Comparison of ENCODE assay signal across 8 cellular contexts in genomic region chr20:18506744-18507143, GRCh38. TPM values are rescaled to one million over a fixed set of nuclear protein-coding genes. Genes with fewer than 3 reads are reported as not detected.
DNase-seq lines count a peak whose midpoint lies in the region; FAIRE-seq and TF ChIP-seq lines count a peak whose summit lies in the region.

No MANE protein-coding gene starts in this region.

- peak overlapping the region; percentile 100 for H3K27ac Mint-ChIP-seq in progenitor cell of endocrine pancreas

- H3K36me3 ChIP-seq in endothelial cell of umbilical vein (ENCODE audit: control insufficient read depth in 2 of 2, extremely low read depth in 1 of 2, insufficient read depth in 2 of 2, low read length in 2 of 2), result peaks cover 2 to 9% of the 10 kb centered on the region in 2 experiments

- H3K79me2 ChIP-seq in endothelial cell of umbilical vein (ENCODE audit: control insufficient read depth, insufficient read depth, low read length), result peaks cover 19% of the 10 kb centered on the region

- H3K9me3 ChIP-seq in endothelial cell of umbilical vein (replicated peaks; ENCODE audit: control insufficient read depth, insufficient read depth, low read length), result no peaks in the 10 kb centered on the region

- no peak for TF ChIP-seq CTCF in endothelial cell of umbilical vein (IDR thresholded peaks at IDR 0.05; ENCODE audit: extremely low read depth in 1 of 2, insufficient read depth in 1 of 2, low read depth in 1 of 2, low read length in 2 of 2)
- no peak for TF ChIP-seq CTCF in progenitor cell of endocrine pancreas (IDR thresholded peaks at IDR 0.05; ENCODE audit: unreplicated experiment)

- H3K9ac ChIP-seq in endothelial cell of umbilical vein (replicated peaks; ENCODE audit: extremely low read depth, insufficient read depth, low read length), result peak overlapping the region; percentile 79

- H4K20me1 ChIP-seq in endothelial cell of umbilical vein (replicated peaks; ENCODE audit: control insufficient read depth, extremely low read depth, insufficient read depth, low read length), result no peaks in the 10 kb centered on the region

- H2AFZ ChIP-seq in endothelial cell of umbilical vein (ENCODE audit: low read depth, low read length), result peak overlapping the region; percentile 64

- peaks cover 0 to 5% of the 10 kb centered on the region in 2 experiments for H3K27me3 ChIP-seq in endothelial cell of umbilical vein (ENCODE audit: control insufficient read depth in 2 of 2, insufficient read depth in 2 of 2, low read length in 2 of 2)

- intact Hi-C loops in endothelial cell of umbilical vein (cut with micrococcal nuclease), result loop anchor here (1.0 to 2.0 kb wide), 7 partner anchors 9 to 218 kb away; partner anchors contain the start of genes DTD1, DZANK1, POLR3F and RBBP9

- peaks cover 7% of the 10 kb centered on the region for H3K27me3 Mint-ChIP-seq in progenitor cell of endocrine pancreas

- FAIRE-seq in endothelial cell of umbilical vein (lab: Jason Lieb, UNC), result no peak

- H3K4me3 ChIP-seq in endothelial cell of umbilical vein (replicated peaks in 1 of 3; ENCODE audit: insufficient read depth in 1 of 3, low read depth in 1 of 3, low read length in 3 of 3), result peak overlapping the region; percentile 14 to 94 (median 75)

- CTCF ChIA-PET in endothelial cell of umbilical vein (lab: Charles Lee), result interaction anchor here (1.2 to 2.0 kb wide), 5 partner anchors 10 to 82 kb away, joined by 3 to 6 read pairs (median 3); partner anchors contain the start of genes DZANK1, POLR3F, RBBP9 and SMIM26

- H3K4me1 ChIP-seq in endothelial cell of umbilical vein (ENCODE audit: control insufficient read depth, extremely low read depth, insufficient read depth, low read length), result peaks cover 9% of the 10 kb centered on the region

- POLR2A ChIA-PET in endothelial cell of umbilical vein (lab: Charles Lee), result interaction anchor here (1.2 to 2.0 kb wide), 3 partner anchors 10 to 40 kb away, joined by 3 to 13 read pairs (median 8); partner anchors contain the start of genes DZANK1, POLR3F and RBBP9

- no peaks in the 10 kb centered on the region for H3K9me1 ChIP-seq in endothelial cell of umbilical vein (replicated peaks; ENCODE audit: control insufficient read depth, extremely low read depth, insufficient read depth, low read length)

- H3K36me3 Mint-ChIP-seq in progenitor cell of endocrine pancreas (ENCODE audit: insufficient read depth), result peaks cover 12% of the 10 kb centered on the region

- peak overlapping the region; percentile 100 for H3K4me3 Mint-ChIP-seq in progenitor cell of endocrine pancreas (ENCODE audit: low read depth)

- no peak for TF ChIP-seq POLR2A in endothelial cell of umbilical vein (IDR thresholded peaks at IDR 0.05; ENCODE audit: low read depth, low read length)

- H3K4me2 ChIP-seq in endothelial cell of umbilical vein (ENCODE audit: insufficient read depth, low read length), result peak overlapping the region; percentile 94

- TSS peak; percentile 89 for BruUV-seq in endothelial cell of umbilical vein (replicated peaks; lab: Mats Ljungman, UMichigan)

- peak; percentile 42 for DNase-seq in DMS79 (lab: John Stamatoyannopoulos, UW)
- DNase-seq in DMS79 treated with DMSO at 0.1 percent for 48 hours (lab: John Stamatoyannopoulos, UW), result no peak
- DNase-seq in SW480 (ENCODE audit: low spot score), result peak; percentile 38
- no peak for DNase-seq in endothelial cell of umbilical vein (ENCODE audit: low read depth, low spot score)
- no peak for DNase-seq in progenitor cell of endocrine pancreas (ENCODE audit: low spot score, unreplicated experiment)
- DNase-seq in AML-193 (lab: John Stamatoyannopoulos, UW), result no peak
- no peak for DNase-seq in HPDE6-E6E7 (ENCODE audit: extremely low spot score)
- no peak for DNase-seq in medulla oblongata (ENCODE audit: extremely low spot score)

- H3K27ac ChIP-seq in endothelial cell of umbilical vein (ENCODE audit: insufficient read depth, low read depth, low read length), result peak overlapping the region; percentile 82

- peaks cover 19% of the 10 kb centered on the region for H3K4me1 Mint-ChIP-seq in progenitor cell of endocrine pancreas (ENCODE audit: low read depth)

- dilution Hi-C loops in endothelial cell of umbilical vein (cut with MboI; ENCODE audit: extremely low pct_ligation_motif_present, low sequenced_read_pairs), result no loop called here

- H3K9me3 Mint-ChIP-seq in progenitor cell of endocrine pancreas (ENCODE audit: low read depth), result no peaks in the 10 kb centered on the region

TF ChIP-seq in endothelial cell of umbilical vein, 7 proteins besides CTCF, POLR2A, EP300 and RAD21:
- no peak for TF ChIP-seq EZH2 (IDR thresholded peaks at IDR 0.05; ENCODE audit: borderline replicate concordance, low read depth, low read length, severe bottlenecking)
- no peak for TF ChIP-seq MAX (IDR thresholded peaks at IDR 0.05; ENCODE audit: insufficient read depth, insufficient read length)
- TF ChIP-seq GATA2 (IDR thresholded peaks at IDR 0.05; ENCODE audit: insufficient read depth, insufficient read length, low read depth, low read length), result no peak
- no peak for TF ChIP-seq POLR2AphosphoS5 (IDR thresholded peaks at IDR 0.05; ENCODE audit: insufficient read depth, low read depth, low read length)
- no peak for TF ChIP-seq MYC (IDR thresholded peaks at IDR 0.05; ENCODE audit: low read depth, low read length)
- no peak for TF ChIP-seq JUN (IDR thresholded peaks at IDR 0.05; ENCODE audit: borderline replicate concordance, insufficient read depth, insufficient read length, low read depth)
- no peak for TF ChIP-seq FOS (IDR thresholded peaks at IDR 0.05; ENCODE audit: borderline replicate concordance, insufficient read depth, low read length)

RNA-seq across cellular contexts. Expression of gene SEC23B, which starts 1.0 kb away (rescaled TPM):
- 38.0 and 42.5 TPM in 2 replicates for total RNA-seq in endothelial cell of umbilical vein
- 38.7 and 44.0 TPM in 2 replicates for polyA plus RNA-seq in endothelial cell of umbilical vein
- polyA plus RNA-seq in endothelial cell of umbilical vein (2011; cell fraction: cytosol; rRNA removed), result 37.7 and 45.1 TPM in 2 replicates
- 42.0 and 48.1 TPM in 2 replicates for polyA plus RNA-seq in endothelial cell of umbilical vein (2011; cell fraction: nucleus; rRNA removed)
- 48.6 and 56.7 TPM in 2 replicates for polyA plus RNA-seq in endothelial cell of umbilical vein (2012)
- polyA minus RNA-seq in endothelial cell of umbilical vein, result 67.9 and 83.8 TPM in 2 replicates
- polyA minus RNA-seq in endothelial cell of umbilical vein (2011; cell fraction: cytosol; rRNA and poly(A)+ RNA removed), result 37.0 TPM
- polyA minus RNA-seq in endothelial cell of umbilical vein (2011; cell fraction: nucleus; rRNA and poly(A)+ RNA removed), result 26.9 and 47.1 TPM in 2 replicates
- 57.5 and 58.4 TPM in 2 replicates for total RNA-seq in progenitor cell of endocrine pancreas

RNA-seq across cellular contexts. Expression of gene RBBP9, which starts 9.7 kb away (rescaled TPM):
- total RNA-seq in endothelial cell of umbilical vein (17.0 and 17.2 TPM in 2 replicates), progenitor cell of endocrine pancreas (26.2 and 26.4 TPM in 2 replicates)
- polyA plus RNA-seq in endothelial cell of umbilical vein, result 8.5 and 9.1 TPM in 2 replicates
- 9.9 and 12.0 TPM in 2 replicates for polyA plus RNA-seq in endothelial cell of umbilical vein (2011; cell fraction: cytosol; rRNA removed)
- 4.6 and 5.2 TPM in 2 replicates for polyA plus RNA-seq in endothelial cell of umbilical vein (2011; cell fraction: nucleus; rRNA removed)
- polyA plus RNA-seq in endothelial cell of umbilical vein (2012), result 13.6 and 16.7 TPM in 2 replicates
- polyA minus RNA-seq in endothelial cell of umbilical vein, result 28.3 and 49.5 TPM in 2 replicates
- 7.0 TPM for polyA minus RNA-seq in endothelial cell of umbilical vein (2011; cell fraction: cytosol; rRNA and poly(A)+ RNA removed)
- 4.1 and 5.0 TPM in 2 replicates for polyA minus RNA-seq in endothelial cell of umbilical vein (2011; cell fraction: nucleus; rRNA and poly(A)+ RNA removed)

RNA-seq across cellular contexts. Expression of gene POLR3F, which starts 39.6 kb away (rescaled TPM):
- total RNA-seq in endothelial cell of umbilical vein (9.8 and 10.2 TPM in 2 replicates), progenitor cell of endocrine pancreas (13.7 and 14.3 TPM in 2 replicates)
- polyA plus RNA-seq in endothelial cell of umbilical vein, result 2.7 and 4.5 TPM in 2 replicates
- polyA plus RNA-seq in endothelial cell of umbilical vein (2011; cell fraction: cytosol; rRNA removed), result 5.3 and 5.6 TPM in 2 replicates
- polyA plus RNA-seq in endothelial cell of umbilical vein (2011; cell fraction: nucleus; rRNA removed), result 8.9 and 14.2 TPM in 2 replicates
- 8.4 and 11.0 TPM in 2 replicates for polyA plus RNA-seq in endothelial cell of umbilical vein (2012)
- 3.9 and 4.4 TPM in 2 replicates for polyA minus RNA-seq in endothelial cell of umbilical vein
- polyA minus RNA-seq in endothelial cell of umbilical vein (2011; cell fraction: cytosol; rRNA and poly(A)+ RNA removed), result 11.7 TPM
- 12.1 and 13.3 TPM in 2 replicates for polyA minus RNA-seq in endothelial cell of umbilical vein (2011; cell fraction: nucleus; rRNA and poly(A)+ RNA removed)

RNA-seq across cellular contexts. Expression of gene DZANK1, which starts 39.9 kb away (rescaled TPM):
- total RNA-seq in endothelial cell of umbilical vein (1.8 and 3.0 TPM in 2 replicates), progenitor cell of endocrine pancreas (12.5 and 14.0 TPM in 2 replicates)
- 0.97 and 1.1 TPM in 2 replicates for polyA plus RNA-seq in endothelial cell of umbilical vein
- polyA plus RNA-seq in endothelial cell of umbilical vein (2011; cell fraction: cytosol; rRNA removed), result 1.1 and 1.2 TPM in 2 replicates
- polyA plus RNA-seq in endothelial cell of umbilical vein (2011; cell fraction: nucleus; rRNA removed), result 4.1 and 4.4 TPM in 2 replicates
- 0.90 and 1.1 TPM in 2 replicates for polyA plus RNA-seq in endothelial cell of umbilical vein (2012)
- 0.80 and 1.2 TPM in 2 replicates for polyA minus RNA-seq in endothelial cell of umbilical vein
- 0.72 TPM for polyA minus RNA-seq in endothelial cell of umbilical vein (2011; cell fraction: cytosol; rRNA and poly(A)+ RNA removed)
- 1.5 and 1.7 TPM in 2 replicates for polyA minus RNA-seq in endothelial cell of umbilical vein (2011; cell fraction: nucleus; rRNA and poly(A)+ RNA removed)

Comparison
In these comparisons a context has a peak if more than half of its experiments do, and no peak if none do; other contexts are left out.
1. DNase-seq: peak in DMS79 (single experiment) and SW480 (single experiment); none in DMS79 treated with DMSO at 0.1 percent for 48 hours (single experiment), endothelial cell of umbilical vein (single experiment), progenitor cell of endocrine pancreas (single experiment), AML-193 (0 of 2), HPDE6-E6E7 (single experiment) and medulla oblongata (single experiment).